ENCODE assay signal across 26 cellular contexts in the genomic region with DNA sequence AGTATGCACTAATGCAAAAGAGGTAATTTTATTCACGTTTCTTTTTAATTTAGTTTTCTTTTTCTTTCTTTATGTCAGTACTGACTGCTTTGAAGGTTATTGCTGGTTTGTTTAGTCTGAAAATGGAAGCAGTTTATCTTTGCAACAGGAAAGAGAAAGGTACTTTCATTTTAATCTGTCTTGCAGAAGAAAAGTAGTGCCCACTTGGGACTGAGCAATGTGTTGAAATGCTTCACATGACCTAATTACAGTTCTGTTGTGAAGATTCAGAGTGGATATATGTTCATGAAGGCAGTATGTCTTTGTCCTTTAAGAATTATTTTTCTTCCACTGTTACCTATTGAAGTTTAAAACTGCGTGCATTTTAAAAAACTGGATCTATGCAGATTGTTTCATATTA.
DNase-seq lines count a peak whose midpoint lies in the region; TF ChIP-seq lines count a peak whose summit lies in the region.
"Had no signal": no experiment of that assay in that cellular context is flagged by ENCODE, and none has a peak within 500 bp of the region (broad histone marks: within the 10 kb centered on the region; RNA-seq: fewer than 3 reads in every experiment).

No MANE protein-coding gene starts in this region.

- H3K9me3 ChIP-seq in KOPT-K1 (ENCODE audit: insufficient read depth, low read length, poor library complexity, severe bottlenecking) (no peaks in the 10 kb centered on the region), neural cell (ENCODE audit: low read length) (no peaks in the 10 kb centered on the region)
- H3K9me3 ChIP-seq: BE2C, gastrocnemius medialis had no signal

- no peaks in the 10 kb centered on the region for H4K20me1 ChIP-seq in neural cell (ENCODE audit: insufficient read depth)

- no peaks in the 10 kb centered on the region for H3K9me2 ChIP-seq in neural cell (ENCODE audit: insufficient read depth, low read length)

- no peak for TF ChIP-seq EP300 in neural cell (conservative IDR thresholded peaks at IDR 0.05; ENCODE audit: poor library complexity, severe bottlenecking)

- H3K4me2 ChIP-seq in neural cell (ENCODE audit: low read length) = no peak overlapping the region

- H3K79me2 ChIP-seq in neural cell (replicated peaks; ENCODE audit: insufficient read depth, low read length) = no peaks in the 10 kb centered on the region

- peaks cover 29% of the 10 kb centered on the region for H3K36me3 ChIP-seq in KOPT-K1 (ENCODE audit: insufficient read depth, low read length)
- H3K36me3 ChIP-seq in neural cell (ENCODE audit: insufficient read depth, low read length) = no peaks in the 10 kb centered on the region
- H3K36me3 ChIP-seq: gastrocnemius medialis had no signal

- H3K27ac ChIP-seq in KOPT-K1 (ENCODE audit: low read depth, low read length, poor library complexity, severe bottlenecking) (peak overlapping the region; percentile 17), neural cell (ENCODE audit: low read length) (peak overlapping the region; percentile 10)
- H3K27ac ChIP-seq: gastrocnemius medialis had no signal

- no peak for DNase-seq in T-helper 1 cell
- DNase-seq in choroid plexus epithelial cell (ENCODE audit: low read depth) = peak; percentile 62
- no peak for DNase-seq in NCI-H1694 (lab: John Stamatoyannopoulos, UW)
- no peak for DNase-seq in NCI-H2227 treated with DMSO at 0.1 percent for 48 hours (lab: John Stamatoyannopoulos, UW)
- no peak for DNase-seq in activated T-cell treated with anti-CD3 and anti-CD28 coated beads, Interleukin-2, amount 50 U/mL, for 1 hour
- DNase-seq: activated naive CD4-positive, alpha-beta T cell treated with Interleukin-2 at 50 U/mL for 16 hours; activated T-cell treated with anti-CD3 and anti-CD28 coated beads, Interleukin-2, amount 50 U/mL, for 4 hours; aorta; BE2C; COR-L47; DMS79 treated with DMSO at 0.1 percent for 48 hours; dorsolateral prefrontal cortex; gastrocnemius medialis; Kasumi-1; kidney glomerular epithelial cell; NCI-H1105 treated with DMSO at 0.1 percent for 48 hours; NCI-H2081 treated with DMSO at 0.1 percent for 48 hours; NCI-H510A; stimulated activated naive CD8-positive, alpha-beta T cell treated with anti-CD3 and anti-CD28 coated beads, Interleukin-15, amount 100 ng/mL, for 72 hours; T-helper 9 cell had no signal

- peaks cover 13% of the 10 kb centered on the region for H3K36me3 Mint-ChIP-seq in T-helper 1 cell treated with Interleukin-12 subunit alpha and Interleukin-12 subunit beta and Interleukin-4 antibody, amounts not matched to agents 30 μg/mL and 1 μg/mL, for 36 hours (ENCODE audit: low read depth)

- no peak overlapping the region for H3K4me3 ChIP-seq in choroid plexus epithelial cell (ENCODE audit: low read depth, low read length)
- no peak overlapping the region for H3K4me3 ChIP-seq in neural cell (ENCODE audit: low read length)
- H3K4me3 ChIP-seq: gastrocnemius medialis had no signal

- TF ChIP-seq CTCF in choroid plexus epithelial cell (conservative IDR thresholded peaks at IDR 0.05; ENCODE audit: low read depth, low read length) (no peak), neural cell (IDR thresholded peaks at IDR 0.05; ENCODE audit: poor library complexity, severe bottlenecking) (no peak)

- H3K4me1 Mint-ChIP-seq in T-helper 1 cell treated with Interleukin-12 subunit alpha and Interleukin-12 subunit beta and Interleukin-4 antibody, amounts not matched to agents 30 μg/mL and 1 μg/mL, for 36 hours (ENCODE audit: low read depth) = peaks cover 9% of the 10 kb centered on the region
- H3K4me1 Mint-ChIP-seq: memory B cell had no signal

- TF ChIP-seq RAD21 in neural cell (conservative IDR thresholded peaks at IDR 0.05) = no peak

- H3K4me3 Mint-ChIP-seq in T-helper 1 cell treated with Interleukin-12 subunit alpha and Interleukin-12 subunit beta and Interleukin-4 antibody, amounts not matched to agents 30 μg/mL and 1 μg/mL, for 36 hours = no peak overlapping the region
- H3K4me3 Mint-ChIP-seq: activated T-cell treated with anti-CD3 and anti-CD28 coated beads, Interleukin-2, amount 50 U/mL, for 4 hours; central memory CD8-positive, alpha-beta T cell; memory B cell; stimulated activated naive CD8-positive, alpha-beta T cell treated with anti-CD3 and anti-CD28 coated beads, Interleukin-15, amount 100 ng/mL, for 72 hours; type B pancreatic cell had no signal

- no peak overlapping the region for H3K9ac ChIP-seq in neural cell (ENCODE audit: low read length)

- H3K27me3 ChIP-seq in neural cell (ENCODE audit: insufficient read depth, low read depth, low read length) = no peaks in the 10 kb centered on the region
- H3K27me3 ChIP-seq: BE2C, dorsolateral prefrontal cortex, gastrocnemius medialis had no signal

- no peaks in the 10 kb centered on the region for H3K27me3 Mint-ChIP-seq in T-helper 1 cell treated with Interleukin-12 subunit alpha and Interleukin-12 subunit beta and Interleukin-4 antibody, amounts not matched to agents 30 μg/mL and 1 μg/mL, for 36 hours (ENCODE audit: low read depth)
- H3K27me3 Mint-ChIP-seq: central memory CD8-positive, alpha-beta T cell; memory B cell; stimulated activated naive CD8-positive, alpha-beta T cell treated with anti-CD3 and anti-CD28 coated beads, Interleukin-15, amount 100 ng/mL, for 72 hours; type B pancreatic cell had no signal

- peak overlapping the region; percentile 36 for H3K27ac Mint-ChIP-seq in T-helper 1 cell treated with Interleukin-12 subunit alpha and Interleukin-12 subunit beta and Interleukin-4 antibody, amounts not matched to agents 30 μg/mL and 1 μg/mL, for 36 hours
- H3K27ac Mint-ChIP-seq: memory B cell, type B pancreatic cell had no signal

- no peaks in the 10 kb centered on the region for H3K9me3 Mint-ChIP-seq in T-helper 1 cell treated with Interleukin-12 subunit alpha and Interleukin-12 subunit beta and Interleukin-4 antibody, amounts not matched to agents 30 μg/mL and 1 μg/mL, for 36 hours
- H3K9me3 Mint-ChIP-seq: activated T-cell treated with anti-CD3 and anti-CD28 coated beads, Interleukin-2, amount 50 U/mL, for 4 hours; central memory CD8-positive, alpha-beta T cell; memory B cell; stimulated activated naive CD8-positive, alpha-beta T cell treated with anti-CD3 and anti-CD28 coated beads, Interleukin-15, amount 100 ng/mL, for 72 hours; type B pancreatic cell had no signal

- H2AFZ ChIP-seq in neural cell (ENCODE audit: low read depth, low read length) = no peak overlapping the region

- H3F3A ChIP-seq in neural cell (ENCODE audit: insufficient read depth, low read length, poor library complexity, severe bottlenecking) = no peaks in the 10 kb centered on the region

TF ChIP-seq in neural cell, 6 proteins besides CTCF, POLR2A, EP300 and RAD21:
- no peak for TF ChIP-seq TAF1 (IDR thresholded peaks at IDR 0.05; ENCODE audit: low read depth)
- TF ChIP-seq EZH2 (IDR thresholded peaks at IDR 0.05; ENCODE audit: borderline replicate concordance, insufficient read depth, low read length, poor library complexity, severe bottlenecking) = no peak
- TF ChIP-seq POLR2AphosphoS5 (IDR thresholded peaks at IDR 0.05) = no peak
- TF ChIP-seq, protein P1, sequence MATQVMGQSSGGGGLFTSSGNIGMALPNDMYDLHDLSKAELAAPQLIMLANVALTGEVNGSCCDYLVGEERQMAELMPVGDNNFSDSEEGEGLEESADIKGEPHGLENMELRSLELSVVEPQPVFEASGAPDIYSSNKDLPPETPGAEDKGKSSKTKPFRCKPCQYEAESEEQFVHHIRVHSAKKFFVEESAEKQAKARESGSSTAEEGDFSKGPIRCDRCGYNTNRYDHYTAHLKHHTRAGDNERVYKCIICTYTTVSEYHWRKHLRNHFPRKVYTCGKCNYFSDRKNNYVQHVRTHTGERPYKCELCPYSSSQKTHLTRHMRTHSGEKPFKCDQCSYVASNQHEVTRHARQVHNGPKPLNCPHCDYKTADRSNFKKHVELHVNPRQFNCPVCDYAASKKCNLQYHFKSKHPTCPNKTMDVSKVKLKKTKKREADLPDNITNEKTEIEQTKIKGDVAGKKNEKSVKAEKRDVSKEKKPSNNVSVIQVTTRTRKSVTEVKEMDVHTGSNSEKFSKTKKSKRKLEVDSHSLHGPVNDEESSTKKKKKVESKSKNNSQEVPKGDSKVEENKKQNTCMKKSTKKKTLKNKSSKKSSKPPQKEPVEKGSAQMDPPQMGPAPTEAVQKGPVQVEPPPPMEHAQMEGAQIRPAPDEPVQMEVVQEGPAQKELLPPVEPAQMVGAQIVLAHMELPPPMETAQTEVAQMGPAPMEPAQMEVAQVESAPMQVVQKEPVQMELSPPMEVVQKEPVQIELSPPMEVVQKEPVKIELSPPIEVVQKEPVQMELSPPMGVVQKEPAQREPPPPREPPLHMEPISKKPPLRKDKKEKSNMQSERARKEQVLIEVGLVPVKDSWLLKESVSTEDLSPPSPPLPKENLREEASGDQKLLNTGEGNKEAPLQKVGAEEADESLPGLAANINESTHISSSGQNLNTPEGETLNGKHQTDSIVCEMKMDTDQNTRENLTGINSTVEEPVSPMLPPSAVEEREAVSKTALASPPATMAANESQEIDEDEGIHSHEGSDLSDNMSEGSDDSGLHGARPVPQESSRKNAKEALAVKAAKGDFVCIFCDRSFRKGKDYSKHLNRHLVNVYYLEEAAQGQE (IDR thresholded peaks at IDR 0.05; ENCODE audit: borderline replicate concordance) = no peak
- TF ChIP-seq SMC3 (conservative IDR thresholded peaks at IDR 0.05; ENCODE audit: poor library complexity) = no peak
